Comparison of ENCODE assay signal across 8 cellular contexts in the genomic region with DNA sequence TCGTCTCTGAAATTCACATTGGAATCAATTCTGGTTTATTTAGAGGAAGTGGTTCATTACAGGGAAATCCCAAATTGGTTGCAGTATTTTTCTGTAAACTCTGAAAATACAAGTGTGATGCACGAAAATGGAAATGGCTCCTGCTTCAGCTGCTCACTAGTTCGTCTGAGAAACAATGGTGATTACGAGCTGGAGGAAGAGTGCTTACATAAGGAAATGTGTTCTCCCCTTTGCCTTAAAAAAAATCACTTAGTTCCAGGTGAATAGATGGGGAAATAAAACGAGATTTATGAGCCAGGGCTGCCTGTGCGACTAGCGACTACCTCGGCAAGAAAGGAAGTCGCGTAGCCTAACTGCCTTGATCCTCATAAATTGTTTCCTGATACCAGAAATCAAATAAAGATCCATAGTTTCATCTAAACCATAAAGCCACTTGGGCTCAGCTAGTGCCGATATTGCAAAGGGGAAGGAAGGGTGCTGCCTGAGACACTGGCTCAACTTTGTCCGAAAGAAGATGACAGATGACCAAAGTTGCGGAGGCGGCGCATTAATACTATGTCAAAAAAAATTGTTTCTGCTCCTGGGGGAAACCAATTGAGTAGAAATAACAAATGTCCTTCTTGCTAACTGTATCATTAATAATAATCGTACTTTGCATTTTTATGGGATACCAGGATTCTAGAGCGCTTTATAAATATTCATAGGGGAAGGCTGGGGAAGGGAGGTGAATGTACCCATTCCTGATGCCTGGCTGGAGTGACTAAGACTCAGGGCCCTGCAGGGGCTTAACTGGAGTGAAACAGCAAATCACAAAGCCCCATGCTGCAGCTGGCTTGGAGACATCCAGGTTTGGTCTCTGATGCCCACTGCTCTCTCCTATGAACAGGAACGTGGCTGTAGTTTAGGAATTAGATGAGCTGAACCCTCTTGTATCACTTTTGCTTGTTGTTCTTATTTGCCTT.
DNase-seq lines count a peak whose midpoint lies in the region; ATAC-seq and TF ChIP-seq lines count a peak whose summit lies in the region.

No MANE protein-coding gene starts in this region.

- H3K27me3 ChIP-seq in OCI-LY3 (ENCODE audit: low read depth, low read length), result peaks cover 18% of the 10 kb centered on the region; the same call in 1 of the 2 replicates

- no peaks in the 10 kb centered on the region for H3K36me3 ChIP-seq in OCI-LY3 (replicated peaks; ENCODE audit: low read depth, low read length)

- no peaks in the 10 kb centered on the region for H3K9me3 ChIP-seq in OCI-LY3 (ENCODE audit: insufficient read depth, low read length)

- no peak overlapping the region for H2AFZ ChIP-seq in OCI-LY3 (ENCODE audit: low read depth, low read length)

- no peaks in the 10 kb centered on the region for H3K4me1 Mint-ChIP-seq in stimulated activated naive B cell treated with anti-CD40 and anti-IgM and Interleukin-4, amounts not matched to agents 10 μg/mL and 1 μg/mL and 100 μg/mL, for 72 hours

- H3K27me3 Mint-ChIP-seq in stimulated activated naive B cell treated with anti-CD40 and anti-IgM and Interleukin-4, amounts not matched to agents 10 μg/mL and 1 μg/mL and 100 μg/mL, for 72 hours, result peaks cover 33 to 41% of the 10 kb centered on the region in 2 donors

- H4K20me1 ChIP-seq in OCI-LY3 (ENCODE audit: insufficient read depth, low read length), result no peaks in the 10 kb centered on the region

- peak; percentile 2 for DNase-seq in stimulated activated naive B cell treated with anti-CD40 and anti-IgM and Interleukin-4, amounts not matched to agents 10 μg/mL and 1 μg/mL and 100 μg/mL, for 72 hours
- no peak for DNase-seq in NCI-H2171 treated with DMSO at 0.1 percent for 48 hours (lab: John Stamatoyannopoulos, UW)
- DNase-seq in ureter (ENCODE audit: low spot score), result no peak

- no peak overlapping the region; the same call in 1 of the 2 replicates for H3K9ac ChIP-seq in OCI-LY3 (ENCODE audit: low read length)

- H3K4me2 ChIP-seq in OCI-LY3 (ENCODE audit: low read length), result peak overlapping the region; percentile 60

- H3K4me3 Mint-ChIP-seq in stimulated activated naive B cell treated with anti-CD40 and anti-IgM and Interleukin-4, amounts not matched to agents 10 μg/mL and 1 μg/mL and 100 μg/mL, for 72 hours, result no peak overlapping the region

- no peak overlapping the region for H3K27ac Mint-ChIP-seq in stimulated activated naive B cell treated with anti-CD40 and anti-IgM and Interleukin-4, amounts not matched to agents 10 μg/mL and 1 μg/mL and 100 μg/mL, for 72 hours

- peak; percentile 81 for ATAC-seq in GM19395 (IDR thresholded peaks at IDR 0.05; ENCODE audit: unreplicated experiment)
- peak; percentile 89 for ATAC-seq in stimulated activated naive B cell treated with anti-CD40 and anti-IgM and Interleukin-4, amounts not matched to agents 10 μg/mL and 1 μg/mL and 100 μg/mL, for 72 hours (replicated peaks)
- ATAC-seq in HG02884 (IDR thresholded peaks at IDR 0.05; ENCODE audit: unreplicated experiment), result no peak
- ATAC-seq in GM19023 (IDR thresholded peaks at IDR 0.05; ENCODE audit: unreplicated experiment), result no peak

- no peak for TF ChIP-seq CTCF in OCI-LY3 (IDR thresholded peaks at IDR 0.05; ENCODE audit: low read depth, low read length)

- H3K27ac ChIP-seq in OCI-LY3 (ENCODE audit: low read length), result peak overlapping the region; percentile 40

- H3K4me3 ChIP-seq in OCI-LY3 (ENCODE audit: low read length) (peak overlapping the region; percentile 64), iPS-11a (ENCODE audit: low read depth, low read length) (peak overlapping the region; percentile 40)

- peaks cover 0 to 6% of the 10 kb centered on the region in 2 donors for H3K9me3 Mint-ChIP-seq in stimulated activated naive B cell treated with anti-CD40 and anti-IgM and Interleukin-4, amounts not matched to agents 10 μg/mL and 1 μg/mL and 100 μg/mL, for 72 hours

- H3K79me2 ChIP-seq in OCI-LY3 (ENCODE audit: low read length), result no peaks in the 10 kb centered on the region

- no peaks in the 10 kb centered on the region for H3K36me3 Mint-ChIP-seq in stimulated activated naive B cell treated with anti-CD40 and anti-IgM and Interleukin-4, amounts not matched to agents 10 μg/mL and 1 μg/mL and 100 μg/mL, for 72 hours

- H3K4me1 ChIP-seq in OCI-LY3 (ENCODE audit: low read length), result peaks cover 32% of the 10 kb centered on the region

Comparison
In these comparisons a context has a peak if more than half of its experiments do, and no peak if none do; other contexts are left out.
1. ATAC-seq: peak in GM19395 (single experiment) and stimulated activated naive B cell treated with anti-CD40 and anti-IgM and Interleukin-4, amounts not matched to agents 10 μg/mL and 1 μg/mL and 100 μg/mL, for 72 hours (2 of 2); none in HG02884 (single experiment) and GM19023 (single experiment).